23 cellular contexts compared by ENCODE assay signal in genomic region chr4:15366660-15367059, GRCh38.
DNase-seq lines count a peak whose midpoint lies in the region; ATAC-seq and TF ChIP-seq lines count a peak whose summit lies in the region.
"Had no signal": no experiment of that assay in that cellular context is flagged by ENCODE, and none has a peak within 500 bp of the region (broad histone marks: within the 10 kb centered on the region; RNA-seq: fewer than 3 reads in every experiment).

No MANE protein-coding gene starts in this region.

- no peaks in the 10 kb centered on the region for H4K20me1 ChIP-seq in BLaER1 treated with 17β-estradiol and CSF1 and Interleukin-3, amounts not matched to agents 10 nM and 100 nM

- intact Hi-C loops in CD8-positive, alpha-beta T cell (cut with DNase I, micrococcal nuclease) = no loop called here

- H3K9me3 Mint-ChIP-seq in endodermal cell (no peaks in the 10 kb centered on the region), neural crest cell (peaks cover 3% of the 10 kb centered on the region), T-cell (peaks cover 0 to 4% (median 0%) of the 10 kb centered on the region in 3 donors)
- H3K9me3 Mint-ChIP-seq in CD8-positive, alpha-beta T cell = peaks cover 2% of the 10 kb centered on the region
- H3K9me3 Mint-ChIP-seq: activated T-cell treated with anti-CD3 and anti-CD28 coated beads, Interleukin-2, amount 50 U/mL, for 4 hours; T-helper 2 cell treated with Interferon-gamma antibody and Interleukin-4, amounts not matched to agents 5 μg/mL and 100 μg/mL, for 36 hours had no signal

- no peak overlapping the region for H3K4me3 ChIP-seq in BLaER1 treated with 17β-estradiol and CSF1 and Interleukin-3, amounts not matched to agents 10 nM and 100 nM
- no peak overlapping the region for H3K4me3 ChIP-seq in endodermal cell (ENCODE audit: low read length)
- no peak overlapping the region for H3K4me3 ChIP-seq in CD8-positive, alpha-beta T cell (ENCODE audit: low read depth, low read length)
- H3K4me3 ChIP-seq: HAP-1, left lung, Peyer's patch, SK-N-MC had no signal

- 66% methylated on average over 1 of the region's 1 CpG; no CpG with 5 or more reads in 1 of the 2 experiments for WGBS in endodermal cell (ENCODE audit: insufficient coverage in 1 of 2, insufficient read length in 1 of 2), 2 experiments

- peak; percentile 17 for DNase-seq in ELR (ENCODE audit: low read depth)
- DNase-seq in endodermal cell = no peak
- DNase-seq in neural crest cell (ENCODE audit: low read depth, low spot score) = no peak
- no peak for DNase-seq in T-cell
- DNase-seq in CD8-positive, alpha-beta T cell = no peak
- DNase-seq in stimulated activated CD4-positive, alpha-beta T cell treated with anti-CD3 and anti-CD28 coated beads, Interleukin-4, amount 100 ng/mL, for 1 hour = no peak
- DNase-seq: activated B cell treated with CpG ODN at 0.5 μM for 24 hours; activated CD8-positive, alpha-beta memory T cell treated with anti-CD3 and anti-CD28 coated beads for 24 hours; activated T-cell treated with anti-CD3 and anti-CD28 coated beads, Interleukin-2, amount 50 U/mL, for 4 hours; DND-41; effector memory CD4-positive, alpha-beta T cell; KG1; left lung; NCI-H1092; NCI-H2029 treated with DMSO at 0.1 percent for 48 hours; nucleus accumbens; Peyer's patch; right cardiac atrium had no signal

- no peak overlapping the region for H3K27ac ChIP-seq in BLaER1 treated with 17β-estradiol and CSF1 and Interleukin-3, amounts not matched to agents 10 nM and 100 nM
- H3K27ac ChIP-seq in endodermal cell (ENCODE audit: low read depth, low read length) = no peak overlapping the region
- no peak overlapping the region for H3K27ac ChIP-seq in CD8-positive, alpha-beta T cell (ENCODE audit: low read depth, low read length)
- H3K27ac ChIP-seq: left lung, Peyer's patch, SK-N-MC had no signal

- H3K27me3 ChIP-seq in BLaER1 treated with 17β-estradiol and CSF1 and Interleukin-3, amounts not matched to agents 10 nM and 100 nM = no peaks in the 10 kb centered on the region
- no peaks in the 10 kb centered on the region for H3K27me3 ChIP-seq in endodermal cell (ENCODE audit: control insufficient read depth, insufficient read depth, low read length, poor library complexity, severe bottlenecking)
- no peaks in the 10 kb centered on the region for H3K27me3 ChIP-seq in CD8-positive, alpha-beta T cell (ENCODE audit: insufficient read depth, low read length)
- H3K27me3 ChIP-seq: left lung, Peyer's patch had no signal

- CTCF ChIA-PET in T-cell (lab: Charles Lee) = no interaction called here
- CTCF ChIA-PET in CD8-positive, alpha-beta T cell (lab: Charles Lee) = no interaction called here

- TF ChIP-seq CTCF in endodermal cell (conservative IDR thresholded peaks at IDR 0.05) = no peak
- no peak for TF ChIP-seq CTCF in neural crest cell (conservative IDR thresholded peaks at IDR 0.05)
- no peak for TF ChIP-seq CTCF in CD8-positive, alpha-beta T cell (IDR thresholded peaks at IDR 0.05)

- H3K4me3 Mint-ChIP-seq in endodermal cell (no peak overlapping the region), neural crest cell (no peak overlapping the region), T-cell (no peak overlapping the region)
- no peak overlapping the region for H3K4me3 Mint-ChIP-seq in CD8-positive, alpha-beta T cell
- H3K4me3 Mint-ChIP-seq: activated B cell treated with CpG ODN at 0.5 μM for 24 hours; activated T-cell treated with anti-CD3 and anti-CD28 coated beads, Interleukin-2, amount 50 U/mL, for 4 hours; T-helper 2 cell treated with Interferon-gamma antibody and Interleukin-4, amounts not matched to agents 5 μg/mL and 100 μg/mL, for 36 hours had no signal

- H3K9me3 ChIP-seq in BLaER1 treated with 17β-estradiol and CSF1 and Interleukin-3, amounts not matched to agents 10 nM and 100 nM (replicated peaks in 1 of 11) = no peaks in the 10 kb centered on the region; a peak in 1 of 22 replicates
- H3K9me3 ChIP-seq in endodermal cell (ENCODE audit: control insufficient read depth, low read length) = no peaks in the 10 kb centered on the region
- no peaks in the 10 kb centered on the region for H3K9me3 ChIP-seq in CD8-positive, alpha-beta T cell (ENCODE audit: low read length)
- H3K9me3 ChIP-seq: HAP-1, left lung, Peyer's patch had no signal

- H3K4me1 ChIP-seq in BLaER1 treated with 17β-estradiol and CSF1 and Interleukin-3, amounts not matched to agents 10 nM and 100 nM = peaks cover 0 to 47% (median 20%) of the 10 kb centered on the region in 10 experiments; a peak in 12 of 20 replicates
- peaks cover 3% of the 10 kb centered on the region for H3K4me1 ChIP-seq in endodermal cell (ENCODE audit: control insufficient read depth, insufficient read depth, low read length)
- no peaks in the 10 kb centered on the region for H3K4me1 ChIP-seq in CD8-positive, alpha-beta T cell (ENCODE audit: insufficient read depth, low read length)
- H3K4me1 ChIP-seq: HAP-1, left lung, Peyer's patch had no signal

- H3K36me3 Mint-ChIP-seq in endodermal cell (ENCODE audit: low read depth) = no peaks in the 10 kb centered on the region
- no peaks in the 10 kb centered on the region for H3K36me3 Mint-ChIP-seq in neural crest cell (ENCODE audit: low read depth)
- H3K36me3 Mint-ChIP-seq in T-cell = no peaks in the 10 kb centered on the region
- H3K36me3 Mint-ChIP-seq in CD8-positive, alpha-beta T cell = no peaks in the 10 kb centered on the region
- H3K36me3 Mint-ChIP-seq: activated naive CD4-positive, alpha-beta T cell treated with anti-CD3 and anti-CD28 coated beads, Interleukin-2, amount 50 U/mL, for 72 hours had no signal

- peak overlapping the region; percentile 31 for H3K27ac Mint-ChIP-seq in endodermal cell
- H3K27ac Mint-ChIP-seq in neural crest cell (ENCODE audit: unreplicated experiment) = peak overlapping the region; percentile 12
- no peak overlapping the region for H3K27ac Mint-ChIP-seq in T-cell
- H3K27ac Mint-ChIP-seq in CD8-positive, alpha-beta T cell = no peak overlapping the region
- H3K27ac Mint-ChIP-seq: activated B cell treated with CpG ODN at 0.5 μM for 24 hours; T-helper 2 cell treated with Interferon-gamma antibody and Interleukin-4, amounts not matched to agents 5 μg/mL and 100 μg/mL, for 36 hours had no signal

- H3K4me1 Mint-ChIP-seq in endodermal cell = peaks cover 12% of the 10 kb centered on the region
- peaks cover 6% of the 10 kb centered on the region for H3K4me1 Mint-ChIP-seq in neural crest cell
- peaks cover 2 to 5% (median 4%) of the 10 kb centered on the region in 3 donors for H3K4me1 Mint-ChIP-seq in T-cell
- no peaks in the 10 kb centered on the region for H3K4me1 Mint-ChIP-seq in CD8-positive, alpha-beta T cell (ENCODE audit: low read depth)

- H3K27me3 Mint-ChIP-seq in endodermal cell (ENCODE audit: insufficient read depth) (no peaks in the 10 kb centered on the region), neural crest cell (ENCODE audit: low read depth) (no peaks in the 10 kb centered on the region), T-cell (no peaks in the 10 kb centered on the region)
- H3K27me3 Mint-ChIP-seq in CD8-positive, alpha-beta T cell (ENCODE audit: low read depth) = peaks cover 2% of the 10 kb centered on the region

- peak overlapping the region in 6 of 11 experiments; percentile 1 to 63 (median 38); a peak in 11 of 22 replicates for H3K4me2 ChIP-seq in BLaER1 treated with 17β-estradiol and CSF1 and Interleukin-3, amounts not matched to agents 10 nM and 100 nM

- POLR2A ChIA-PET in T-cell (lab: Charles Lee) = interaction anchor here in 1 of 2 donors (0.6 kb wide), 1 partner anchor 686 kb away, joined by 3 read pairs; no protein-coding TSS in a partner anchor
- POLR2A ChIA-PET in CD8-positive, alpha-beta T cell (lab: Charles Lee) = no interaction called here

- H3K36me3 ChIP-seq in BLaER1 treated with 17β-estradiol and CSF1 and Interleukin-3, amounts not matched to agents 10 nM and 100 nM = no peaks in the 10 kb centered on the region
- H3K36me3 ChIP-seq in endodermal cell (ENCODE audit: control insufficient read depth, insufficient read depth, low read length) = no peaks in the 10 kb centered on the region
- no peaks in the 10 kb centered on the region for H3K36me3 ChIP-seq in CD8-positive, alpha-beta T cell (ENCODE audit: insufficient read depth, low read length)
- H3K36me3 ChIP-seq: HAP-1, left lung, Peyer's patch had no signal

- no peak overlapping the region for H3K9ac ChIP-seq in BLaER1 treated with 17β-estradiol and CSF1 and Interleukin-3, amounts not matched to agents 10 nM and 100 nM
- H3K9ac ChIP-seq in endodermal cell (ENCODE audit: extremely low read depth, low read length, poor library complexity, severe bottlenecking) = no peak overlapping the region

- no peak for ATAC-seq in T-cell (replicated peaks in 1 of 4)
- no peak for ATAC-seq in CD8-positive, alpha-beta T cell
- ATAC-seq: activated T-cell treated with anti-CD3 and anti-CD28 coated beads, Interleukin-2, amount 50 U/mL, for 4 hours; left lung; right cardiac atrium had no signal

Comparison
In these comparisons a context has a peak if more than half of its experiments do, and no peak if none do; other contexts are left out.
1. H3K27ac Mint-ChIP-seq: peak in endodermal cell (single experiment) and neural crest cell (single experiment); none in T-cell (0 of 2) and CD8-positive, alpha-beta T cell (single experiment).